Comparison of ENCODE assay signal across 16 cellular contexts in the genomic region with DNA sequence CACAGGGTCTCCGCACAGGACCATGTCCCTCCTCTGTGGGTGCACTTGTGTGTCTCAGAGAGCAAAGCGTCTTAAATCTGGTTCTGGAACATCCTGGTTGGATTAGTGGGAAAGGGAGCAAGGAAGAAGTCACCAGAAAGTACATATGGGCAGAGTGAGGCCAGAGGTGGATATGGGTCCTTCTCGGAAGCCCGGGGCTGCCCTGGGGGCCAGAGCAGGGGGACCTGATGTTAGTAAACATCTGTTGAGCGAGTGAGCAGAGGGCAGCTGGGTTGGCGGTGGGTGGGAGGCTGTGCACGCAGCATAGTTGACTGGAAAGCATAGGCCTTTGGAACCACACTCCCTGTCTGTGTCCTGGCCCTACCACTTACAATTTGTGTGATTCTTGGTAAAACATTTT. TPM values are rescaled to one million over a fixed set of nuclear protein-coding genes. Genes with fewer than 3 reads are reported as not detected.
DNase-seq lines count a peak whose midpoint lies in the region; ATAC-seq and TF ChIP-seq lines count a peak whose summit lies in the region.
"Had no signal": no experiment of that assay in that cellular context is flagged by ENCODE, and none has a peak within 500 bp of the region (broad histone marks: within the 10 kb centered on the region; RNA-seq: fewer than 3 reads in every experiment).

No MANE protein-coding gene starts in this region.

- H3K4me3 ChIP-seq in breast epithelium, result no peak overlapping the region
- no peak overlapping the region for H3K4me3 ChIP-seq in mammary epithelial cell (replicated peaks in 1 of 3; ENCODE audit: insufficient read depth in 1 of 3, low read depth in 2 of 3, low read length in 3 of 3)
- H3K4me3 ChIP-seq: MG63 had no signal

- H2AFZ ChIP-seq in mammary epithelial cell (ENCODE audit: low read depth, low read length), result no peak overlapping the region

- WGBS in mammary epithelial cell (ENCODE audit: low coverage, missing lambda C conversion rate), result 95% methylated on average over 7 of the region's 7 CpGs

- ATAC-seq in GM19395 (IDR thresholded peaks at IDR 0.05; ENCODE audit: unreplicated experiment), result no peak
- ATAC-seq: right cardiac atrium had no signal

- no peaks in the 10 kb centered on the region for H3K9me3 Mint-ChIP-seq in activated CD4-positive, alpha-beta memory T cell treated with anti-CD3 and anti-CD28 coated beads for 36 hours
- peaks cover 9% of the 10 kb centered on the region for H3K9me3 Mint-ChIP-seq in glutamatergic neuron (ENCODE audit: unreplicated experiment)
- H3K9me3 Mint-ChIP-seq: activated B cell treated with CpG ODN at 0.5 μM for 24 hours had no signal

- no peaks in the 10 kb centered on the region for H4K20me1 ChIP-seq in mammary epithelial cell (ENCODE audit: insufficient read depth, low read length)

- H3K27me3 Mint-ChIP-seq in activated CD4-positive, alpha-beta memory T cell treated with anti-CD3 and anti-CD28 coated beads for 36 hours, result no peaks in the 10 kb centered on the region
- H3K27me3 Mint-ChIP-seq in glutamatergic neuron (ENCODE audit: unreplicated experiment), result peaks cover 12% of the 10 kb centered on the region
- H3K27me3 Mint-ChIP-seq: activated B cell treated with CpG ODN at 0.5 μM for 24 hours had no signal

- H3K9ac ChIP-seq in mammary epithelial cell (ENCODE audit: insufficient read depth, low read length), result no peak overlapping the region

- H3K4me2 ChIP-seq in mammary epithelial cell (ENCODE audit: insufficient read depth, low read depth, low read length), result no peak overlapping the region

- H3K27me3 ChIP-seq in breast epithelium (no peaks in the 10 kb centered on the region), mammary epithelial cell (ENCODE audit: insufficient read depth, low read length) (no peaks in the 10 kb centered on the region)
- H3K27me3 ChIP-seq: MG63 had no signal

- no peak for TF ChIP-seq POLR2A in breast epithelium (IDR thresholded peaks at IDR 0.05)

- intact Hi-C loops in breast epithelium (cut with DNase I; ENCODE audit: low total_unique reads), result loop anchor here (1.0 kb wide), 1 partner anchor 17 kb away; no protein-coding TSS in a partner anchor
- intact Hi-C loops in mammary epithelial cell (cut with micrococcal nuclease), result no loop called here
- intact Hi-C loops in activated CD4-positive, alpha-beta memory T cell treated with anti-CD3 and anti-CD28 coated beads for 36 hours (cut with micrococcal nuclease), result no loop called here

- peaks cover 21% of the 10 kb centered on the region for H3K4me1 Mint-ChIP-seq in activated CD4-positive, alpha-beta memory T cell treated with anti-CD3 and anti-CD28 coated beads for 36 hours (ENCODE audit: low read depth)
- peaks cover 28% of the 10 kb centered on the region for H3K4me1 Mint-ChIP-seq in glutamatergic neuron (ENCODE audit: low read depth, unreplicated experiment)

- TF ChIP-seq CTCF in breast epithelium (IDR thresholded peaks at IDR 0.05) (no peak), mammary epithelial cell (conservative IDR thresholded peaks at IDR 0.05 in 1 of 2, IDR thresholded peaks at IDR 0.05 in 1 of 2; ENCODE audit: extremely low read depth in 1 of 2, insufficient read depth in 1 of 2, low read depth in 1 of 2, low read length in 2 of 2) (no peak), glutamatergic neuron (IDR thresholded peaks at IDR 0.05; ENCODE audit: partially characterized antibody, unreplicated experiment) (no peak), GM10248 (IDR thresholded peaks at IDR 0.05; ENCODE audit: control extremely low read depth, extremely low read depth, low read depth, missing control alignments) (no peak)

- H3K27ac ChIP-seq in breast epithelium, result peak overlapping the region; percentile 55 to 73
- H3K27ac ChIP-seq in mammary epithelial cell (ENCODE audit: insufficient read depth, low read depth, low read length), result no peak overlapping the region
- H3K27ac ChIP-seq: epithelial cell of prostate had no signal

- H3K4me1 ChIP-seq in breast epithelium (peaks cover 4 to 23% of the 10 kb centered on the region in 2 donors), mammary epithelial cell (ENCODE audit: insufficient read depth, low read length) (no peaks in the 10 kb centered on the region)

- no peaks in the 10 kb centered on the region for H3K79me2 ChIP-seq in mammary epithelial cell (ENCODE audit: insufficient read depth, low read length)

- H3K27ac Mint-ChIP-seq in activated CD4-positive, alpha-beta memory T cell treated with anti-CD3 and anti-CD28 coated beads for 36 hours, result peak overlapping the region; percentile 69
- peak overlapping the region; percentile 73 for H3K27ac Mint-ChIP-seq in glutamatergic neuron (ENCODE audit: unreplicated experiment)
- H3K27ac Mint-ChIP-seq: activated B cell treated with CpG ODN at 0.5 μM for 24 hours had no signal

- no peak for DNase-seq in breast epithelium (ENCODE audit: low spot score in 2 of 2)
- no peak for DNase-seq in mammary epithelial cell
- DNase-seq in activated CD4-positive, alpha-beta memory T cell treated with anti-CD3 and anti-CD28 coated beads for 36 hours, result no peak
- DNase-seq in glutamatergic neuron, result no peak
- no peak for DNase-seq in amygdala (lab: John Stamatoyannopoulos, UW)
- no peak for DNase-seq in activated T-cell treated with anti-CD3 and anti-CD28 coated beads, Interleukin-2, amount 50 U/mL, for 48 hours
- no peak for DNase-seq in GM10248 (ENCODE audit: extremely low spot score)
- DNase-seq: activated B cell treated with CpG ODN at 0.5 μM for 24 hours, GDM1, MG63, NCI-H1694, NCI-H345, occipital lobe had no signal

- in situ Hi-C loops in mammary epithelial cell (cut with MboI; ENCODE audit: low sequenced_read_pairs in 2 of 2), result no loop called here

- H3K36me3 Mint-ChIP-seq in activated CD4-positive, alpha-beta memory T cell treated with anti-CD3 and anti-CD28 coated beads for 36 hours, result peaks cover 24% of the 10 kb centered on the region
- no peaks in the 10 kb centered on the region for H3K36me3 Mint-ChIP-seq in glutamatergic neuron (ENCODE audit: unreplicated experiment)

- H3K9me3 ChIP-seq in breast epithelium (no peaks in the 10 kb centered on the region), mammary epithelial cell (replicated peaks; ENCODE audit: insufficient read depth, low read length) (no peaks in the 10 kb centered on the region)
- H3K9me3 ChIP-seq: MG63 had no signal

- BruUV-seq in mammary epithelial cell (replicated peaks; lab: Mats Ljungman, UMichigan), result no TSS peak

- POLR2A ChIA-PET in activated CD4-positive, alpha-beta memory T cell treated with anti-CD3 and anti-CD28 coated beads for 36 hours (lab: Charles Lee), result interaction anchor here (1.1 to 1.8 kb wide), 2 partner anchors 13 to 34 kb away, joined by 3 to 4 read pairs; partner anchors contain the start of gene WBP2
- POLR2A ChIA-PET in GM10248 (lab: Yijun Ruan, JAX), result interaction anchor here (0.5 kb wide), 1 partner anchor 17 kb away, joined by 4 read pairs; no protein-coding TSS in a partner anchor

- H3K4me3 Mint-ChIP-seq in activated CD4-positive, alpha-beta memory T cell treated with anti-CD3 and anti-CD28 coated beads for 36 hours, result no peak overlapping the region
- peak overlapping the region; percentile 58 for H3K4me3 Mint-ChIP-seq in glutamatergic neuron (ENCODE audit: unreplicated experiment)
- H3K4me3 Mint-ChIP-seq: activated B cell treated with CpG ODN at 0.5 μM for 24 hours had no signal

- H3K36me3 ChIP-seq in breast epithelium (peaks cover 11% of the 10 kb centered on the region), mammary epithelial cell (ENCODE audit: insufficient read depth, low read length) (peaks cover 2% of the 10 kb centered on the region)

- dilution Hi-C loops in mammary epithelial cell (cut with HindIII; ENCODE audit: low sequenced_read_pairs), result loop anchor here (5.0 kb wide), 1 partner anchor 34 kb away; no protein-coding TSS in a partner anchor

- CTCF ChIA-PET in mammary epithelial cell (lab: Charles Lee; ENCODE audit: low non-redundant PET), result no interaction called here
- CTCF ChIA-PET in activated CD4-positive, alpha-beta memory T cell treated with anti-CD3 and anti-CD28 coated beads for 36 hours (lab: Charles Lee), result interaction anchor here (0.9 to 2.7 kb wide), 5 partner anchors 9 to 189 kb away, joined by 3 to 11 read pairs (median 5); partner anchors contain the start of genes SMIM5 and UNC13D
- CTCF ChIA-PET in GM10248 (lab: Yijun Ruan, JAX), result interaction anchor here (1.4 to 2.7 kb wide), 2 partner anchors 8 to 15 kb away, joined by 6 to 15 read pairs; no protein-coding TSS in a partner anchor

RNA-seq across cellular contexts. Expression of gene UNC13D, which starts 22.7 kb away (rescaled TPM):
- total RNA-seq in breast epithelium (10 to 100 TPM in 1 of 3 donors, 1 to 10 TPM in 2; 5.6 to 15.5 (median 8.5) TPM), mammary epithelial cell (1 to 10 TPM; 4.8 to 5.8 TPM), glutamatergic neuron (ENCODE audit: unreplicated experiment) (2.4 TPM)
- 1.3 TPM for polyA plus RNA-seq in mammary epithelial cell
- 1.8 TPM for polyA minus RNA-seq in mammary epithelial cell
- total RNA-seq in activated CD4-positive, alpha-beta memory T cell treated with anti-CD3 and anti-CD28 coated beads for 36 hours, result 100 to 1,000 TPM; 135 to 139 TPM

RNA-seq across cellular contexts. Expression of gene WBP2, which starts 33.6 kb away (rescaled TPM):
- total RNA-seq in breast epithelium (10 to 100 TPM; 44.9 to 63.2 (median 62.9) TPM), mammary epithelial cell (10 to 100 TPM; 50.2 to 88.0 TPM), glutamatergic neuron (ENCODE audit: unreplicated experiment) (111 TPM)
- polyA plus RNA-seq in mammary epithelial cell, result 42.7 TPM
- 117 TPM for polyA minus RNA-seq in mammary epithelial cell
- 10 to 100 TPM; 79.1 to 80.6 TPM for total RNA-seq in activated CD4-positive, alpha-beta memory T cell treated with anti-CD3 and anti-CD28 coated beads for 36 hours

RNA-seq across cellular contexts. Expression of gene UNK, which starts 36.9 kb away (rescaled TPM):
- 10 to 100 TPM; 18.7 to 43.3 (median 28.5) TPM for total RNA-seq in breast epithelium
- total RNA-seq in mammary epithelial cell, result 10 to 100 TPM; 15.2 to 15.8 TPM
- polyA plus RNA-seq in mammary epithelial cell, result 10.3 TPM
- polyA minus RNA-seq in mammary epithelial cell, result 4.2 TPM
- 10 to 100 TPM; 21.8 to 24.7 TPM for total RNA-seq in activated CD4-positive, alpha-beta memory T cell treated with anti-CD3 and anti-CD28 coated beads for 36 hours
- 65.5 TPM for total RNA-seq in glutamatergic neuron (ENCODE audit: unreplicated experiment)

RNA-seq across cellular contexts. Expression of gene GALK1, which starts 56.6 kb away (rescaled TPM):
- 10 to 100 TPM; 21.9 to 32.1 (median 24.9) TPM for total RNA-seq in breast epithelium
- total RNA-seq in mammary epithelial cell, result 1 to 10 TPM; 1.5 to 3.0 TPM
- 3.8 TPM for polyA plus RNA-seq in mammary epithelial cell
- polyA minus RNA-seq in mammary epithelial cell, result not detected
- 10 to 100 TPM; 69.3 to 69.7 TPM for total RNA-seq in activated CD4-positive, alpha-beta memory T cell treated with anti-CD3 and anti-CD28 coated beads for 36 hours
- total RNA-seq in glutamatergic neuron (ENCODE audit: unreplicated experiment), result 18.2 TPM

RNA-seq across cellular contexts. Expression of gene TRIM47, which starts 56.8 kb away (rescaled TPM):
- total RNA-seq in breast epithelium, result 10 to 100 TPM; 15.4 to 26.1 (median 23.3) TPM
- 10 to 100 TPM; 49.3 to 54.8 TPM for total RNA-seq in mammary epithelial cell
- 33.5 TPM for polyA plus RNA-seq in mammary epithelial cell
- 44.0 TPM for polyA minus RNA-seq in mammary epithelial cell
- total RNA-seq in activated CD4-positive, alpha-beta memory T cell treated with anti-CD3 and anti-CD28 coated beads for 36 hours, result 10 to 100 TPM; 18.5 to 19.5 TPM
- total RNA-seq in glutamatergic neuron (ENCODE audit: unreplicated experiment), result 2.1 TPM

Comparison
In these comparisons a context has a peak if more than half of its experiments do, and no peak if none do; other contexts are left out.
1. RNA of gene UNC13D, which starts 22.7 kb away (total RNA-seq): 135 to 139 TPM in activated CD4-positive, alpha-beta memory T cell treated with anti-CD3 and anti-CD28 coated beads for 36 hours; 5.6 to 15.5 TPM in breast epithelium, 4.8 to 5.8 TPM in mammary epithelial cell and 2.4 TPM in glutamatergic neuron (single experiment); every median in the first group is over 4 times any median in the second.